In genomic region chr9:2788948-2789347, GRCh38 we compare ENCODE assay signal across 20 cellular contexts. TPM values are rescaled to one million over a fixed set of nuclear protein-coding genes. Genes with fewer than 3 reads are reported as not detected.
A peak's percentile ranks its signal among the peaks of the same experiment; 100 is the strongest.
DNase-seq lines count a peak whose midpoint lies in the region; ATAC-seq, FAIRE-seq and TF ChIP-seq lines count a peak whose summit lies in the region.
"Had no signal": no experiment of that assay in that cellular context is flagged by ENCODE, and none has a peak within 500 bp of the region (broad histone marks: within the 10 kb centered on the region; RNA-seq: fewer than 3 reads in every experiment).

No MANE protein-coding gene starts in this region.

- no peak for TF ChIP-seq POLR2A in HepG2 (IDR thresholded peaks at IDR 0.05; ENCODE audit: insufficient read depth in 1 of 2, low read depth in 2 of 2, low read length in 2 of 2)
- TF ChIP-seq POLR2A in right lobe of liver (IDR thresholded peaks at IDR 0.05), result no peak
- TF ChIP-seq POLR2A in IMR-90 (IDR thresholded peaks at IDR 0.05; ENCODE audit: low read depth, low read length), result no peak

- no peaks in the 10 kb centered on the region for H3K9me3 ChIP-seq in HepG2 (ENCODE audit: low read length)
- no peaks in the 10 kb centered on the region for H3K9me3 ChIP-seq in right lobe of liver
- H3K9me3 ChIP-seq in IMR-90 (ENCODE audit: control insufficient read depth, insufficient read depth, low read length), result peaks cover 6% of the 10 kb centered on the region; the same call in 1 of the 2 replicates
- H3K9me3 ChIP-seq in hepatocyte (ENCODE audit: low read depth), result peaks cover 3% of the 10 kb centered on the region
- H3K9me3 ChIP-seq: Caco-2 had no signal

- peaks cover 1 to 28% of the 10 kb centered on the region in 2 experiments; a peak in 3 of 5 replicates for H3K36me3 ChIP-seq in HepG2 (replicated peaks in 1 of 2; ENCODE audit: control insufficient read depth in 1 of 2, insufficient read depth in 2 of 2, low read length in 2 of 2)
- peaks cover 0 to 4% (median 4%) of the 10 kb centered on the region in 4 donors for H3K36me3 ChIP-seq in right lobe of liver
- peaks cover 22% of the 10 kb centered on the region for H3K36me3 ChIP-seq in IMR-90 (ENCODE audit: control insufficient read depth, insufficient read depth, low read length)
- no peaks in the 10 kb centered on the region for H3K36me3 ChIP-seq in hepatocyte (replicated peaks; ENCODE audit: insufficient read depth, low read depth)

- H3K9me1 ChIP-seq in IMR-90 (ENCODE audit: insufficient read depth, low read length), result no peaks in the 10 kb centered on the region; the same call in 1 of the 2 replicates

- POLR2A ChIA-PET in HepG2 (lab: Yijun Ruan, JAX) (no interaction called here), IMR-90 (lab: Charles Lee; ENCODE audit: unreplicated experiment) (no interaction called here)

- FAIRE-seq in HepG2 (lab: Jason Lieb, UNC) (no peak), islet of Langerhans (lab: Jason Lieb, UNC) (peak; percentile 56)
- FAIRE-seq: GM12878 had no signal

- TF ChIP-seq RAD21 in HepG2 (CRISPR knock-in tag; IDR thresholded peaks at IDR 0.05), result no peak
- no peak for TF ChIP-seq RAD21 in IMR-90 (IDR thresholded peaks at IDR 0.05; ENCODE audit: low read length)

- H3K27me3 ChIP-seq in HepG2 (ENCODE audit: control insufficient read depth in 1 of 2, insufficient read depth in 2 of 2, low read length in 2 of 2) (no peaks in the 10 kb centered on the region), right lobe of liver (no peaks in the 10 kb centered on the region), IMR-90 (ENCODE audit: control insufficient read depth, insufficient read depth, low read length) (no peaks in the 10 kb centered on the region), hepatocyte (no peaks in the 10 kb centered on the region)
- H3K27me3 ChIP-seq: BLaER1 had no signal

- H4K5ac ChIP-seq in IMR-90 (ENCODE audit: low read depth, low read length), result no peak overlapping the region

- no peak overlapping the region for H3K18ac ChIP-seq in IMR-90 (ENCODE audit: low read depth, low read length)

- H2BK15ac ChIP-seq in IMR-90 (ENCODE audit: low read depth, low read length), result no peak overlapping the region

- no peak overlapping the region for H4K91ac ChIP-seq in IMR-90 (ENCODE audit: insufficient read depth, low read depth, low read length)

- intact Hi-C loops in HepG2 (cut with micrococcal nuclease; ENCODE audit: unreplicated experiment), result no loop called here
- intact Hi-C loops in right lobe of liver (cut with DNase I), result no loop called here
- intact Hi-C loops in IMR-90 (cut with micrococcal nuclease), result no loop called here
- intact Hi-C loops in sciatic nerve (cut with DNase I), result no loop called here

- H3K9me2 ChIP-seq in hepatocyte (replicated peaks; ENCODE audit: insufficient read depth), result no peaks in the 10 kb centered on the region

- TF ChIP-seq CTCF in HepG2 (CRISPR knock-in tag; IDR thresholded peaks at IDR 0.05) (no peak), right lobe of liver (IDR thresholded peaks at IDR 0.05) (no peak), IMR-90 (conservative IDR thresholded peaks at IDR 0.05; ENCODE audit: low read depth, low read length) (no peak), hepatocyte (IDR thresholded peaks at IDR 0.05; ENCODE audit: poor library complexity) (no peak)

- no peak overlapping the region for H3K23ac ChIP-seq in IMR-90 (ENCODE audit: low read depth, low read length)

- H3K9ac ChIP-seq in HepG2 (ENCODE audit: insufficient read depth, low read depth, low read length), result no peak overlapping the region
- H3K9ac ChIP-seq in IMR-90 (ENCODE audit: low read depth, low read length), result no peak overlapping the region
- H3K9ac ChIP-seq: BLaER1 had no signal

- H3K79me1 ChIP-seq in IMR-90 (ENCODE audit: low read depth in 1 of 2, low read length in 2 of 2), result peaks cover 13 to 17% of the 10 kb centered on the region in 2 experiments; a peak in 3 of 4 replicates

- no peak overlapping the region for H2AK5ac ChIP-seq in IMR-90 (ENCODE audit: low read depth, low read length)

- in situ Hi-C loops in HepG2 (cut with HindIII; ENCODE audit: extremely low pct_ligation_motif_present, low pct_unique_long_range_greater_than_20kb) (no loop called here), IMR-90 (cut with MboI; ENCODE audit: low sequenced_read_pairs) (loop anchor here (5.0 kb wide), 1 partner anchor 48 kb away; no protein-coding TSS in a partner anchor)

- H2BK5ac ChIP-seq in IMR-90 (ENCODE audit: low read depth, low read length, poor library complexity, severe bottlenecking), result peak overlapping the region; percentile 10

- H3K4me3 ChIP-seq in HepG2 (replicated peaks in 1 of 3; ENCODE audit: insufficient read depth in 1 of 3, low read depth in 2 of 3, low read length in 3 of 3), result no peak overlapping the region
- H3K4me3 ChIP-seq in right lobe of liver, result no peak overlapping the region
- H3K4me3 ChIP-seq in IMR-90 (ENCODE audit: insufficient read depth, low read depth, low read length), result no peak overlapping the region
- H3K4me3 ChIP-seq in hepatocyte, result no peak overlapping the region
- H3K4me3 ChIP-seq: BLaER1, GM12878, GM23338 had no signal

- no peak overlapping the region for H3K4me2 ChIP-seq in HepG2 (ENCODE audit: low read depth, low read length)
- H3K4me2 ChIP-seq in IMR-90 (ENCODE audit: low read depth, low read length), result no peak overlapping the region
- H3K4me2 ChIP-seq in hepatocyte, result no peak overlapping the region
- H3K4me2 ChIP-seq: BLaER1, GM23338 had no signal

- no peak overlapping the region for H2BK20ac ChIP-seq in IMR-90 (ENCODE audit: low read depth, low read length)

- H3K14ac ChIP-seq in IMR-90 (replicated peaks; ENCODE audit: low read depth, low read length), result no peak overlapping the region

- H3K79me2 ChIP-seq in HepG2 (ENCODE audit: insufficient read depth, low read length), result no peaks in the 10 kb centered on the region
- H3K79me2 ChIP-seq in hepatocyte, result no peaks in the 10 kb centered on the region

- no peak for ATAC-seq in HepG2
- no peak for ATAC-seq in right lobe of liver
- no peak for ATAC-seq in IMR-90 (ENCODE audit: low read depth)
- no peak for ATAC-seq in sciatic nerve
- ATAC-seq: CD8-positive, alpha-beta T cell; GM12878; GM23338; HCT116 had no signal

- H3K4me1 ChIP-seq in HepG2 (ENCODE audit: insufficient read depth, low read length) (no peaks in the 10 kb centered on the region), right lobe of liver (no peaks in the 10 kb centered on the region), IMR-90 (ENCODE audit: control insufficient read depth, insufficient read depth, low read length) (peaks cover 9% of the 10 kb centered on the region), hepatocyte (ENCODE audit: insufficient read depth) (peaks cover 4% of the 10 kb centered on the region)
- H3K4me1 ChIP-seq: BLaER1, Caco-2 had no signal

- TF ChIP-seq EP300 in HepG2 (IDR thresholded peaks at IDR 0.05; ENCODE audit: low read depth in 2 of 2, low read length in 2 of 2), result no peak
- no peak for TF ChIP-seq EP300 in HepG2 (CRISPR knock-in tag; IDR thresholded peaks at IDR 0.05; ENCODE audit: borderline replicate concordance)

- H4K20me1 ChIP-seq in HepG2 (ENCODE audit: insufficient read depth, low read length), result no peaks in the 10 kb centered on the region
- H4K20me1 ChIP-seq in IMR-90 (ENCODE audit: insufficient read depth, low read length), result no peaks in the 10 kb centered on the region
- no peaks in the 10 kb centered on the region for H4K20me1 ChIP-seq in hepatocyte (ENCODE audit: insufficient read depth, poor library complexity, severe bottlenecking)
- H4K20me1 ChIP-seq: BLaER1 had no signal

- no peak overlapping the region for H4K8ac ChIP-seq in IMR-90 (ENCODE audit: low read depth in 2 of 2, low read length in 2 of 2)

- dilution Hi-C loops in IMR-90 (cut with HindIII; ENCODE audit: low sequenced_read_pairs, unreplicated experiment), result no loop called here

- no peak overlapping the region for H2AK9ac ChIP-seq in IMR-90 (replicated peaks; ENCODE audit: low read depth, low read length, poor library complexity)

- H3K27ac ChIP-seq in HepG2 (ENCODE audit: extremely low read length, insufficient read depth, low read length) (no peak overlapping the region), right lobe of liver (no peak overlapping the region), IMR-90 (ENCODE audit: insufficient read depth, low read length) (no peak overlapping the region), hepatocyte (no peak overlapping the region)
- H3K27ac ChIP-seq: BLaER1, C4-2B had no signal

- BruUV-seq in HepG2 (replicated peaks; lab: Mats Ljungman, UMichigan) (no TSS peak), IMR-90 (replicated peaks; lab: Mats Ljungman, UMichigan) (no TSS peak)

- H3K56ac ChIP-seq in IMR-90 (ENCODE audit: extremely low read depth, insufficient read depth, low read length), result no peak overlapping the region

- CTCF ChIA-PET in HepG2 (lab: Yijun Ruan, JAX; ENCODE audit: low intra/inter-chr PET ratio, low total read pairs), result no interaction called here
- CTCF ChIA-PET in IMR-90 (lab: Yijun Ruan, JAX), result no interaction called here

- no peak for DNase-seq in HepG2 (ENCODE audit: low spot score)
- DNase-seq in right lobe of liver, result no peak
- no peak for DNase-seq in IMR-90
- peak; percentile 69 for DNase-seq in cerebellar cortex (ENCODE audit: low spot score)
- no peak for DNase-seq in NCI-H82 (lab: John Stamatoyannopoulos, UW)
- DNase-seq in hepatocyte (ENCODE audit: low spot score), result no peak
- no peak for DNase-seq in sciatic nerve (ENCODE audit: low spot score)
- DNase-seq: Caco-2; CD4-positive, CD25-positive, alpha-beta regulatory T cell; CD8-positive, alpha-beta T cell; DMS153; DND-41; GDM1; H9 had no signal

- H2AFZ ChIP-seq in HepG2 (ENCODE audit: low read length) (no peak overlapping the region), IMR-90 (replicated peaks; ENCODE audit: low read length, poor library complexity) (no peak overlapping the region), hepatocyte (no peak overlapping the region)
- H2AFZ ChIP-seq: GM23338 had no signal

- WGBS in HepG2 (ENCODE audit: low lambda C conversion rate), result 100% methylated on average over 5 of the region's 7 CpGs
- 100% methylated on average over 5 of the region's 7 CpGs for WGBS in right lobe of liver (ENCODE audit: insufficient coverage, low coverage, low lambda C conversion rate, missing lambda C conversion rate)
- WGBS in IMR-90 (ENCODE audit: extremely low coverage in 2 of 2, insufficient read length in 1 of 2), 2 experiments, result no CpG with 5 or more reads among the region's 7 CpGs
- WGBS in hepatocyte (ENCODE audit: low lambda C conversion rate, missing lambda C conversion rate), result 97% methylated on average over 7 of the region's 7 CpGs

- H3K4ac ChIP-seq in IMR-90 (ENCODE audit: low read depth, low read length), result no peak overlapping the region

- H2BK120ac ChIP-seq in IMR-90 (ENCODE audit: low read depth, low read length), result no peak overlapping the region

RNA-seq across cellular contexts. Expression of gene PUM3, which starts 54.9 kb away (rescaled TPM):
- 83.4 and 93.4 TPM in 2 replicates for total RNA-seq in HepG2 (2016; rRNA removed; fragmentation: Illumina TruSeq; extraction: Trizol)
- 31.6 and 35.5 TPM in 2 replicates for total RNA-seq in HepG2 (2016; cell fraction: cytosol; rRNA removed; fragmentation: Illumina TruSeq; extraction: Trizol; ENCODE audit: low read depth)
- 84.7 and 92.1 TPM in 2 replicates for total RNA-seq in HepG2 (2016; cell fraction: insoluble cytoplasmic fraction; rRNA removed; fragmentation: Illumina TruSeq; extraction: Trizol)
- 27.5 and 35.9 TPM in 2 replicates for total RNA-seq in HepG2 (2016; cell fraction: membrane; rRNA removed; fragmentation: Illumina TruSeq; extraction: Trizol)
- 91.9 and 111 TPM in 2 replicates for total RNA-seq in HepG2 (2016; cell fraction: nucleus; rRNA removed; fragmentation: Illumina TruSeq; extraction: Trizol)
- 15.1 and 18.3 TPM in 2 replicates for polyA plus RNA-seq in HepG2 (2011; rRNA removed)
- polyA plus RNA-seq in HepG2 (2011; cell fraction: cytosol; rRNA removed), result 8.3 and 11.5 TPM in 2 replicates
- 17.6 and 19.5 TPM in 2 replicates for polyA plus RNA-seq in HepG2 (2011; cell fraction: nucleus; rRNA removed)
- polyA plus RNA-seq in HepG2 (2012), result 25.6 and 27.4 TPM in 2 replicates
- polyA plus RNA-seq in HepG2 (2016; cell fraction: cytosol; fragmentation: Illumina TruSeq; extraction: Trizol; ENCODE audit: low read depth), result 3.1 and 4.0 TPM in 2 replicates
- 72.7 and 85.6 TPM in 2 replicates for polyA plus RNA-seq in HepG2 (2016; cell fraction: insoluble cytoplasmic fraction; fragmentation: Illumina TruSeq; extraction: Trizol; ENCODE audit: low read depth)
- 7.5 and 9.6 TPM in 2 replicates for polyA plus RNA-seq in HepG2 (2016; cell fraction: membrane; fragmentation: Illumina TruSeq; extraction: Trizol; ENCODE audit: low read depth)
- polyA plus RNA-seq in HepG2 (2016; cell fraction: nucleus; fragmentation: Illumina TruSeq; extraction: Trizol; ENCODE audit: insufficient read depth, low read depth), result 69.1 and 80.7 TPM in 2 replicates
- 11.4 and 23.9 TPM in 2 replicates for polyA minus RNA-seq in HepG2 (2011; rRNA and poly(A)+ RNA removed; ENCODE audit: low replicate concordance)
- 9.7 and 12.0 TPM in 2 replicates for polyA minus RNA-seq in HepG2 (2011; cell fraction: cytosol; rRNA and poly(A)+ RNA removed)
- polyA minus RNA-seq in HepG2 (2011; cell fraction: nucleus; rRNA and poly(A)+ RNA removed), result 107 and 109 TPM in 2 replicates
- 10 to 100 TPM in 5 of 6 experiments, 1 to 10 TPM in 1; 6.8 to 20.5 (median 16.9) TPM for total RNA-seq in right lobe of liver
- total RNA-seq in IMR-90 (2012; rRNA removed), result 55.6 and 81.1 TPM in 2 replicates
- 38.0 and 44.9 TPM in 2 replicates for polyA plus RNA-seq in IMR-90 (2012; rRNA removed)
- 8.0 and 16.0 TPM in 2 replicates for polyA plus RNA-seq in IMR-90 (2012; cell fraction: cytosol; rRNA removed)
- polyA plus RNA-seq in IMR-90 (2012; cell fraction: nucleus; rRNA removed; ENCODE audit: low replicate concordance), result 14.0 and 68.8 TPM in 2 replicates
- 31.3 and 38.9 TPM in 2 replicates for total RNA-seq in hepatocyte
- 32.0 and 46.8 TPM in 2 replicates for polyA plus RNA-seq in hepatocyte
- 46.7 TPM for total RNA-seq in sciatic nerve
